In the genomic region with DNA sequence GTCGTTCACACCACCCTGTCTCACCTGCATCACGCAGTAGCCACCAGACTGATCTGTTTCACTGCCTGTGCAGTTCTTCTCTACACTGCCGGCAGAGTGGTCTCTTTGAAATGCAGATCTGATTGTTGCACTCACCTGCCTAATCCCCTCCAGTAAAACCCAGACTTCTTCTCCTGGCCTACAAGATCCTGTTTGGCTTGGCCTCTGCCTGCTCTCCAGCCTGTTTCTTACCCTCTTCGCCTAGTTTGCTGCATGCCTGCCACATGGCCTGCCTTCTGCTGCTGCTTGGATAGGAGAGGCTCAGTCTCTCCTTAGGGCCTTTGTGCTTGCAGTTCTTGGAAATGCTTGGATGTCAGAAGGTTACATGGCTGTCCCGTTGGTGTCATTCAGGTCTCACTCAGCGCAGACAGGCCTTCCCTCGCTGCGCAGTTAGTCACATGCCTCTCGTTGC, we compare ENCODE assay signal across 9 cellular contexts. TPM values are rescaled to one million over a fixed set of nuclear protein-coding genes. Genes with fewer than 3 reads are reported as not detected.
DNase-seq lines count a peak whose midpoint lies in the region; ATAC-seq, FAIRE-seq and TF ChIP-seq lines count a peak whose summit lies in the region.
"Had no signal": no experiment of that assay in that cellular context is flagged by ENCODE, and none has a peak within 500 bp of the region (broad histone marks: within the 10 kb centered on the region; RNA-seq: fewer than 3 reads in every experiment).

No MANE protein-coding gene starts in this region.

- H3K27ac Mint-ChIP-seq in activated CD4-positive, alpha-beta memory T cell treated with anti-CD3 and anti-CD28 coated beads for 36 hours, result peak overlapping the region; percentile 89
- H3K27ac Mint-ChIP-seq in activated CD4-positive, alpha-beta memory T cell treated with anti-CD3 and anti-CD28 coated beads, Interleukin-2, amount 10 ng/mL, durations not matched to agents 7 days and 5 days, result no peak overlapping the region

- H3K36me3 Mint-ChIP-seq in activated CD4-positive, alpha-beta memory T cell treated with anti-CD3 and anti-CD28 coated beads for 36 hours, result peaks cover 7% of the 10 kb centered on the region
- peaks cover 11% of the 10 kb centered on the region for H3K36me3 Mint-ChIP-seq in activated CD4-positive, alpha-beta memory T cell treated with anti-CD3 and anti-CD28 coated beads, Interleukin-2, amount 10 ng/mL, durations not matched to agents 7 days and 5 days (ENCODE audit: low read depth)

- TF ChIP-seq CTCF in fibroblast of lung (conservative IDR thresholded peaks at IDR 0.05 in 1 of 2, IDR thresholded peaks at IDR 0.05 in 1 of 2; ENCODE audit: low read depth in 1 of 2, low read length in 2 of 2), result no peak
- TF ChIP-seq CTCF in spleen (IDR thresholded peaks at IDR 0.05 in 8 of 11, conservative IDR thresholded peaks at IDR 0.05 in 3 of 11), result no peak
- no peak for TF ChIP-seq CTCF in D721Med (IDR thresholded peaks at IDR 0.05; ENCODE audit: insufficient read depth, missing control alignments)

- 72 to 81% (median 78%) methylated on average over 9 of the region's 9 CpGs for WGBS in spleen, 5 donors

- no peaks in the 10 kb centered on the region for H3K9me3 ChIP-seq in fibroblast of lung (ENCODE audit: control insufficient read depth, insufficient read depth, low read depth, low read length)
- H3K9me3 ChIP-seq in spleen, result no peaks in the 10 kb centered on the region

- no peak overlapping the region for H3K9ac ChIP-seq in fibroblast of lung (ENCODE audit: insufficient read depth, low read length)

- peak overlapping the region; percentile 88 for H3K4me2 ChIP-seq in fibroblast of lung (ENCODE audit: extremely low read depth, insufficient read depth, low read length)

- H3K27me3 ChIP-seq in fibroblast of lung (ENCODE audit: control insufficient read depth, insufficient read depth, low read length) (no peaks in the 10 kb centered on the region), spleen (replicated peaks in 1 of 7) (no peaks in the 10 kb centered on the region)

- H3K4me3 Mint-ChIP-seq in activated CD4-positive, alpha-beta memory T cell treated with anti-CD3 and anti-CD28 coated beads for 36 hours, result no peak overlapping the region
- H3K4me3 Mint-ChIP-seq in activated CD4-positive, alpha-beta memory T cell treated with anti-CD3 and anti-CD28 coated beads, Interleukin-2, amount 10 ng/mL, durations not matched to agents 7 days and 5 days, result no peak overlapping the region

- H3K79me2 ChIP-seq in fibroblast of lung (ENCODE audit: control insufficient read depth, insufficient read depth, low read length), result peaks cover 6% of the 10 kb centered on the region

- POLR2A ChIA-PET in activated CD4-positive, alpha-beta memory T cell treated with anti-CD3 and anti-CD28 coated beads for 36 hours (lab: Charles Lee), result no interaction called here
- POLR2A ChIA-PET in activated CD4-positive, alpha-beta memory T cell treated with anti-CD3 and anti-CD28 coated beads, Interleukin-2, amount 10 ng/mL, durations not matched to agents 7 days and 5 days (lab: Charles Lee), result interaction anchor here (1.4 kb wide), 1 partner anchor 30 kb away, joined by 4 read pairs; no protein-coding TSS in a partner anchor

- no peak for FAIRE-seq in D721Med (lab: Jason Lieb, UNC)

- H3K9me3 Mint-ChIP-seq in activated CD4-positive, alpha-beta memory T cell treated with anti-CD3 and anti-CD28 coated beads for 36 hours, result no peaks in the 10 kb centered on the region
- H3K9me3 Mint-ChIP-seq in activated CD4-positive, alpha-beta memory T cell treated with anti-CD3 and anti-CD28 coated beads, Interleukin-2, amount 10 ng/mL, durations not matched to agents 7 days and 5 days, result no peaks in the 10 kb centered on the region

- H3K4me1 ChIP-seq in fibroblast of lung (ENCODE audit: control insufficient read depth, extremely low read depth, insufficient read depth, low read length), result peaks cover 9% of the 10 kb centered on the region
- peaks cover 56 to 100% (median 86%) of the 10 kb centered on the region in 6 donors for H3K4me1 ChIP-seq in spleen

- no peak for DNase-seq in activated CD4-positive, alpha-beta memory T cell treated with anti-CD3 and anti-CD28 coated beads for 36 hours
- no peak for DNase-seq in activated CD4-positive, alpha-beta memory T cell treated with anti-CD3 and anti-CD28 coated beads, Interleukin-2, amount 10 ng/mL, durations not matched to agents 7 days and 5 days
- DNase-seq in RPMI8226 (peak; percentile 26), fibroblast of lung (ENCODE audit: low read depth in 2 of 2) (peak in 1 of 2 donors; percentile 23), spleen (no peak), D721Med (ENCODE audit: insufficient read length, low spot score) (no peak), amygdala (lab: John Stamatoyannopoulos, UW) (no peak)
- DNase-seq: activated T-cell treated with anti-CD3 and anti-CD28 coated beads, Interleukin-2, amount 50 U/mL, for 1 hour had no signal

- intact Hi-C loops in activated CD4-positive, alpha-beta memory T cell treated with anti-CD3 and anti-CD28 coated beads for 36 hours (cut with micrococcal nuclease), result loop anchor here (1.0 kb wide), 1 partner anchor 14 kb away; no protein-coding TSS in a partner anchor
- intact Hi-C loops in spleen (cut with DNase I; ENCODE audit: low total_unique reads), result no loop called here

- CTCF ChIA-PET in activated CD4-positive, alpha-beta memory T cell treated with anti-CD3 and anti-CD28 coated beads for 36 hours (lab: Charles Lee), result no interaction called here
- CTCF ChIA-PET in activated CD4-positive, alpha-beta memory T cell treated with anti-CD3 and anti-CD28 coated beads, Interleukin-2, amount 10 ng/mL, durations not matched to agents 7 days and 5 days (lab: Charles Lee), result no interaction called here

- no peak for TF ChIP-seq POLR2A in spleen (IDR thresholded peaks at IDR 0.05)

- peaks cover 92% of the 10 kb centered on the region for H3K4me1 Mint-ChIP-seq in activated CD4-positive, alpha-beta memory T cell treated with anti-CD3 and anti-CD28 coated beads for 36 hours (ENCODE audit: low read depth)
- H3K4me1 Mint-ChIP-seq in activated CD4-positive, alpha-beta memory T cell treated with anti-CD3 and anti-CD28 coated beads, Interleukin-2, amount 10 ng/mL, durations not matched to agents 7 days and 5 days, result peaks cover 82% of the 10 kb centered on the region

- ATAC-seq in HG02852 (IDR thresholded peaks at IDR 0.05; ENCODE audit: unreplicated experiment), result no peak

- no peak overlapping the region for H2AFZ ChIP-seq in fibroblast of lung (ENCODE audit: low read length)

- H4K20me1 ChIP-seq in fibroblast of lung (ENCODE audit: control insufficient read depth, extremely low read depth, insufficient read depth, low read length), result no peaks in the 10 kb centered on the region

- H3K4me3 ChIP-seq in fibroblast of lung (replicated peaks in 1 of 4; ENCODE audit: control extremely low read depth in 1 of 4, insufficient read depth in 1 of 4, low read depth in 3 of 4, low read length in 4 of 4), result peak overlapping the region in 1 of 4 experiments; percentile 7
- H3K4me3 ChIP-seq in spleen, result peak overlapping the region in 1 of 8 donors; percentile 1

- H3K27ac ChIP-seq in fibroblast of lung (ENCODE audit: insufficient read depth, low read length), result peak overlapping the region; percentile 56
- peak overlapping the region in 7 of 8 donors; percentile 37 to 76 (median 61) for H3K27ac ChIP-seq in spleen

- no peaks in the 10 kb centered on the region for H3K36me3 ChIP-seq in fibroblast of lung (ENCODE audit: control insufficient read depth, insufficient read depth, low read length)
- peaks cover 0 to 4% (median 0%) of the 10 kb centered on the region in 6 donors for H3K36me3 ChIP-seq in spleen

- no peaks in the 10 kb centered on the region for H3K27me3 Mint-ChIP-seq in activated CD4-positive, alpha-beta memory T cell treated with anti-CD3 and anti-CD28 coated beads for 36 hours
- no peaks in the 10 kb centered on the region for H3K27me3 Mint-ChIP-seq in activated CD4-positive, alpha-beta memory T cell treated with anti-CD3 and anti-CD28 coated beads, Interleukin-2, amount 10 ng/mL, durations not matched to agents 7 days and 5 days

RNA-seq across cellular contexts. Expression of a gene that starts 42.0 kb away (rescaled TPM):
- 10 to 100 TPM; 82.0 to 84.1 TPM for total RNA-seq in activated CD4-positive, alpha-beta memory T cell treated with anti-CD3 and anti-CD28 coated beads for 36 hours
- 10 to 100 TPM; 86.4 to 95.0 TPM for total RNA-seq in activated CD4-positive, alpha-beta memory T cell treated with anti-CD3 and anti-CD28 coated beads, Interleukin-2, amount 10 ng/mL, durations not matched to agents 7 days and 5 days
- total RNA-seq in fibroblast of lung (16.4 and 25.9 TPM in 2 replicates), spleen (100 to 1,000 TPM in 5 of 7 donors, 10 to 100 TPM in 2; 65.8 to 126 (median 110) TPM)
- polyA plus RNA-seq in fibroblast of lung (27.7 and 28.5 TPM in 2 replicates), spleen (10 to 100 TPM; 20.6 to 35.1 (median 20.9) TPM)
- polyA plus RNA-seq in fibroblast of lung (2012), result 37.1 and 39.7 TPM in 2 replicates
- polyA minus RNA-seq in fibroblast of lung (ENCODE audit: low replicate concordance), result 98.0 and 145 TPM in 2 replicates

RNA-seq across cellular contexts. Expression of a gene that starts 59.9 kb away (rescaled TPM):
- total RNA-seq in activated CD4-positive, alpha-beta memory T cell treated with anti-CD3 and anti-CD28 coated beads for 36 hours, result 100 to 1,000 TPM; 271 to 274 TPM
- total RNA-seq in activated CD4-positive, alpha-beta memory T cell treated with anti-CD3 and anti-CD28 coated beads, Interleukin-2, amount 10 ng/mL, durations not matched to agents 7 days and 5 days, result 100 to 1,000 TPM; 230 to 241 TPM
- 108 TPM in 2 replicates for total RNA-seq in fibroblast of lung
- polyA plus RNA-seq in fibroblast of lung, result 87.7 and 122 TPM in 2 replicates
- polyA plus RNA-seq in fibroblast of lung (2012), result 147 and 188 TPM in 2 replicates
- polyA minus RNA-seq in fibroblast of lung (ENCODE audit: low replicate concordance), result 114 and 133 TPM in 2 replicates
- total RNA-seq in spleen, result 100 to 1,000 TPM; 139 to 195 (median 164) TPM
- polyA plus RNA-seq in spleen, result 100 to 1,000 TPM in 1 of 3 donors, 10 to 100 TPM in 2; 77.5 to 104 (median 89.9) TPM
